Comparison of ENCODE assay signal across 8 cellular contexts in genomic region chr22:38313384-38313955, GRCh38. TPM values are rescaled to one million over a fixed set of nuclear protein-coding genes. Genes with fewer than 3 reads are reported as not detected.
DNase-seq lines count a peak whose midpoint lies in the region; FAIRE-seq and TF ChIP-seq lines count a peak whose summit lies in the region.

No MANE protein-coding gene starts in this region.

- H3K9me3 Mint-ChIP-seq in activated CD4-positive, alpha-beta memory T cell treated with anti-CD3 and anti-CD28 coated beads, Interleukin-2, amount 10 ng/mL, durations not matched to agents 7 days and 5 days: no peaks in the 10 kb centered on the region

- peak; percentile 44 for FAIRE-seq in GM18507 (lab: Jason Lieb, UNC)

- no peak overlapping the region for H3K9ac ChIP-seq in rectal smooth muscle tissue (ENCODE audit: low read length)

- CTCF ChIA-PET in activated CD4-positive, alpha-beta memory T cell treated with anti-CD3 and anti-CD28 coated beads, Interleukin-2, amount 10 ng/mL, durations not matched to agents 7 days and 5 days (lab: Charles Lee): no interaction called here

- no peak for TF ChIP-seq CTCF in foreskin fibroblast (IDR thresholded peaks at IDR 0.05; ENCODE audit: low read depth, low read length)

- H3K27me3 Mint-ChIP-seq in activated CD4-positive, alpha-beta memory T cell treated with anti-CD3 and anti-CD28 coated beads, Interleukin-2, amount 10 ng/mL, durations not matched to agents 7 days and 5 days: no peaks in the 10 kb centered on the region

- peak overlapping the region; percentile 87 for H3K27ac Mint-ChIP-seq in activated CD4-positive, alpha-beta memory T cell treated with anti-CD3 and anti-CD28 coated beads, Interleukin-2, amount 10 ng/mL, durations not matched to agents 7 days and 5 days

- POLR2A ChIA-PET in activated CD4-positive, alpha-beta memory T cell treated with anti-CD3 and anti-CD28 coated beads, Interleukin-2, amount 10 ng/mL, durations not matched to agents 7 days and 5 days (lab: Charles Lee): interaction anchor here (0.7 to 2.4 kb wide), 4 partner anchors 7 to 46 kb away, joined by 3 to 14 read pairs (median 4); no protein-coding TSS in a partner anchor

- H3K27ac ChIP-seq in rectal smooth muscle tissue (ENCODE audit: low read depth, low read length): peak overlapping the region; percentile 92

- H3K4me3 ChIP-seq in foreskin fibroblast (ENCODE audit: low read depth in 1 of 2, low read length in 2 of 2) (peak overlapping the region; percentile 60 to 98), rectal smooth muscle tissue (ENCODE audit: low read length) (peak overlapping the region; percentile 84)

- no peaks in the 10 kb centered on the region for H3K27me3 ChIP-seq in rectal smooth muscle tissue (ENCODE audit: control insufficient read depth, insufficient read depth, low read length)

- H3K36me3 ChIP-seq in rectal smooth muscle tissue (ENCODE audit: control insufficient read depth, insufficient read depth, low read length): no peaks in the 10 kb centered on the region

- H3K4me3 Mint-ChIP-seq in activated CD4-positive, alpha-beta memory T cell treated with anti-CD3 and anti-CD28 coated beads, Interleukin-2, amount 10 ng/mL, durations not matched to agents 7 days and 5 days: peak overlapping the region; percentile 4

- DNase-seq in GM18507 (ENCODE audit: extremely low spot score, insufficient read length, low read depth) (no peak), foreskin fibroblast (peak; percentile 93 to 97), NCI-H526 treated with DMSO at 0.1 percent for 48 hours (lab: John Stamatoyannopoulos, UW) (no peak), LoVo (ENCODE audit: low spot score) (no peak), putamen (ENCODE audit: low spot score) (no peak), NCI-H1694 (lab: John Stamatoyannopoulos, UW) (no peak)
- peak; percentile 53 for DNase-seq in activated CD4-positive, alpha-beta memory T cell treated with anti-CD3 and anti-CD28 coated beads, Interleukin-2, amount 10 ng/mL, durations not matched to agents 7 days and 5 days

- H3K4me1 Mint-ChIP-seq in activated CD4-positive, alpha-beta memory T cell treated with anti-CD3 and anti-CD28 coated beads, Interleukin-2, amount 10 ng/mL, durations not matched to agents 7 days and 5 days: peaks cover 71% of the 10 kb centered on the region

- peaks cover 25% of the 10 kb centered on the region for H3K36me3 Mint-ChIP-seq in activated CD4-positive, alpha-beta memory T cell treated with anti-CD3 and anti-CD28 coated beads, Interleukin-2, amount 10 ng/mL, durations not matched to agents 7 days and 5 days (ENCODE audit: low read depth)

- peaks cover 50% of the 10 kb centered on the region for H3K4me1 ChIP-seq in rectal smooth muscle tissue (ENCODE audit: control insufficient read depth, insufficient read depth, low read length)

RNA-seq across cellular contexts. Expression of gene CSNK1E, which starts 3.8 kb away (rescaled TPM):
- total RNA-seq in activated CD4-positive, alpha-beta memory T cell treated with anti-CD3 and anti-CD28 coated beads, Interleukin-2, amount 10 ng/mL, durations not matched to agents 7 days and 5 days: 100 to 1,000 TPM in 1 of 2 experiments, 10 to 100 TPM in 1; 99.9 to 102 TPM

RNA-seq across cellular contexts. Expression of gene TMEM184B, which starts 40.7 kb away (rescaled TPM):
- total RNA-seq in activated CD4-positive, alpha-beta memory T cell treated with anti-CD3 and anti-CD28 coated beads, Interleukin-2, amount 10 ng/mL, durations not matched to agents 7 days and 5 days: 10 to 100 TPM; 45.9 to 49.3 TPM

Comparison
In these comparisons a context has a peak if more than half of its experiments do, and no peak if none do; other contexts are left out.
1. DNase-seq: peak in activated CD4-positive, alpha-beta memory T cell treated with anti-CD3 and anti-CD28 coated beads, Interleukin-2, amount 10 ng/mL, durations not matched to agents 7 days and 5 days (single experiment) and foreskin fibroblast (2 of 2); none in GM18507 (single experiment), NCI-H526 treated with DMSO at 0.1 percent for 48 hours (single experiment), LoVo (single experiment), putamen (single experiment) and NCI-H1694 (single experiment).